1 cellular context compared by ENCODE assay signal in the genomic region with DNA sequence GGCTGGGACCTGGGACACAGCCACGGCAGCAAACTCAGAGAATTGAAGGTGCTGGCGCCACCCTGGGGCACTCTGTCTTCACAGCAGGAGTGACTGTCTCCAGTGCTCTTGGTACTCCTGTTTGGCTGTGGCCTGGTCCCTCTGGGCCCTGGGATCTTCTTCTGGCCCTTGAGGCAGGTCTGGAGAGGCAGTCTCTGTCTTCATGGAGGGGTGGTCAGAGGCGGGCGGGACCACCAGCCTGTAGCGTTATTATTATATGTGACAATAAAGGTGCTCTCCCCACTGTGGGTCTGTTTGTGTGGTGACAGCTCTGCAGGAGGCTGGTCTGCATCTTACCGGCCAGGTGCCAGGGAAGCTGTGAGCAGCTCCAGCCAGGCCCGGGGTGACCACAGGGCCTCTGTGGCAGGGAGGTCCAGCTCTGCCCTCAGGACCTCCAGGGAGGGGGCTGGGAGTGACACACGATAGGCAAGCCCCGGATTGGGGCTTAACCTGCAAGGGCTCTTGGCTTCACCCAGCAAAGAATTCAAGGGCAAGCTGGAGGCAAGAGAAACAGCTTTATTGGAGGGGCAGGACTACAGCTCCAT.
TF ChIP-seq lines count a peak whose summit lies in the region.

No MANE protein-coding gene starts in this region.

TF ChIP-seq in SK-N-SH treated with all-trans-retinoic acid at 6 μM for 48 hours, 23 proteins besides CTCF, POLR2A, EP300 and RAD21 (continued from another document):
- TF ChIP-seq CREB5 (CRISPR knock-in tag; IDR thresholded peaks at IDR 0.05; ENCODE audit: low read depth) (no peak), PPARA (CRISPR knock-in tag; IDR thresholded peaks at IDR 0.05; ENCODE audit: borderline replicate concordance) (no peak), GLIS3 (CRISPR knock-in tag; IDR thresholded peaks at IDR 0.05) (no peak), TOX (CRISPR knock-in tag; IDR thresholded peaks at IDR 0.05; ENCODE audit: borderline replicate concordance) (no peak), BACH2 (CRISPR knock-in tag; IDR thresholded peaks at IDR 0.05; ENCODE audit: borderline replicate concordance) (no peak), CSDC2 (CRISPR knock-in tag; IDR thresholded peaks at IDR 0.05) (no peak), ESRRG (CRISPR knock-in tag; IDR thresholded peaks at IDR 0.05) (no peak), ZNF565 (CRISPR knock-in tag; conservative IDR thresholded peaks at IDR 0.05; ENCODE audit: low read depth) (no peak), TCF4 (CRISPR knock-in tag; IDR thresholded peaks at IDR 0.05; ENCODE audit: borderline replicate concordance) (no peak), ZNF70 (CRISPR knock-in tag; IDR thresholded peaks at IDR 0.05) (no peak), RARB (CRISPR knock-in tag; IDR thresholded peaks at IDR 0.05) (no peak), TSHZ2 (CRISPR knock-in tag; IDR thresholded peaks at IDR 0.05) (no peak), ZFP30 (CRISPR knock-in tag; IDR thresholded peaks at IDR 0.05) (no peak), ARNTL (CRISPR knock-in tag; IDR thresholded peaks at IDR 0.05; ENCODE audit: borderline replicate concordance, low read depth) (no peak)
- TF ChIP-seq, protein P1, sequence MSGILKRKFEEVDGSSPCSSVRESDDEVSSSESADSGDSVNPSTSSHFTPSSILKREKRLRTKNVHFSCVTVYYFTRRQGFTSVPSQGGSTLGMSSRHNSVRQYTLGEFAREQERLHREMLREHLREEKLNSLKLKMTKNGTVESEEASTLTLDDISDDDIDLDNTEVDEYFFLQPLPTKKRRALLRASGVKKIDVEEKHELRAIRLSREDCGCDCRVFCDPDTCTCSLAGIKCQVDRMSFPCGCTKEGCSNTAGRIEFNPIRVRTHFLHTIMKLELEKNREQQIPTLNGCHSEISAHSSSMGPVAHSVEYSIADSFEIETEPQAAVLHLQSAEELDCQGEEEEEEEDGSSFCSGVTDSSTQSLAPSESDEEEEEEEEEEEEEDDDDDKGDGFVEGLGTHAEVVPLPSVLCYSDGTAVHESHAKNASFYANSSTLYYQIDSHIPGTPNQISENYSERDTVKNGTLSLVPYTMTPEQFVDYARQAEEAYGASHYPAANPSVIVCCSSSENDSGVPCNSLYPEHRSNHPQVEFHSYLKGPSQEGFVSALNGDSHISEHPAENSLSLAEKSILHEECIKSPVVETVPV (CRISPR knock-in tag; IDR thresholded peaks at IDR 0.05), result no peak
